In genomic region chr22:28679611-28680287, GRCh38 we compare ENCODE assay signal across 8 cellular contexts. TPM values are rescaled to one million over a fixed set of nuclear protein-coding genes. Genes with fewer than 3 reads are reported as not detected.
DNase-seq lines count a peak whose midpoint lies in the region; ATAC-seq and TF ChIP-seq lines count a peak whose summit lies in the region.
"Not testable (repeated sequence)": the region's sequence is repeated elsewhere in the genome, so short reads cannot be mapped to it uniquely, and the experiment has no call there.

Gene TTC28 (minus strand): TSS chr22:28679840. CDS start chr22:28679723, 117 bp downstream.

- not testable (repeated sequence) for H3K36me3 ChIP-seq in SK-N-SH (replicated peaks in 1 of 2; ENCODE audit: control insufficient read depth in 1 of 2, insufficient read depth in 2 of 2, low read length in 1 of 2); adipocyte (ENCODE audit: control insufficient read depth, insufficient read depth, low read length, severe bottlenecking); right lobe of liver

- H3K4me3 ChIP-seq in SK-N-SH (ENCODE audit: low read depth in 2 of 2, low read length in 1 of 2) (peak within 1 kb of the TSS; percentile 70 to 81), adipocyte (ENCODE audit: low read length) (peak within 1 kb of the TSS; percentile 92), fibroblast of mammary gland (ENCODE audit: control insufficient read depth, low read depth, low read length) (peak within 1 kb of the TSS; percentile 77), right lobe of liver (peak within 1 kb of the TSS; percentile 62 to 68 (median 64))

- peaks cover 12% of the 10 kb centered on the region for H4K20me1 ChIP-seq in SK-N-SH (ENCODE audit: insufficient read depth)

- DNase-seq in 8988T: peak; percentile 46
- peak; percentile 60 for DNase-seq in GM10266 (ENCODE audit: extremely low spot score)
- peak; percentile 69 to 80 (median 78) for DNase-seq in NCI-H1417 (lab: John Stamatoyannopoulos, UW)
- peak; percentile 92 for DNase-seq in SK-N-SH
- DNase-seq in adipocyte (ENCODE audit: low read depth): peak; percentile 92
- peak; percentile 57 for DNase-seq in fibroblast of mammary gland (ENCODE audit: low read depth)
- peak; percentile 80 to 84 (median 83) for DNase-seq in right lobe of liver
- peak; percentile 88 for DNase-seq in retina

- TF ChIP-seq CTCF in GM10266 (IDR thresholded peaks at IDR 0.05; ENCODE audit: control insufficient read depth, insufficient read depth, low read depth, missing control alignments); SK-N-SH (IDR thresholded peaks at IDR 0.05); fibroblast of mammary gland (conservative IDR thresholded peaks at IDR 0.05; ENCODE audit: control insufficient read depth, insufficient read depth, low read depth, low read length); right lobe of liver (IDR thresholded peaks at IDR 0.05): not testable (repeated sequence)

- CTCF ChIA-PET in SK-N-SH (lab: Yijun Ruan, JAX): interaction anchor here (0.6 to 1.8 kb wide), 2 partner anchors 79 to 214 kb away, joined by 3 to 5 read pairs; no protein-coding TSS in a partner anchor

- peak within 1 kb of the TSS; percentile 80 for H3K4me2 ChIP-seq in SK-N-SH

- POLR2A ChIA-PET in SK-N-SH (lab: Yijun Ruan, JAX): interaction anchor here (0.6 to 1.4 kb wide), 6 partner anchors 13 to 554 kb away, joined by 3 to 5 read pairs (median 3); partner anchors contain the start of genes CCDC117, CHEK2 and XBP1

- H3F3A ChIP-seq in SK-N-SH (replicated peaks; ENCODE audit: insufficient read depth): not testable (repeated sequence)

- not testable (repeated sequence) for TF ChIP-seq RAD21 in SK-N-SH (IDR thresholded peaks at IDR 0.05; ENCODE audit: low read length)

- TF ChIP-seq EP300 in SK-N-SH (IDR thresholded peaks at IDR 0.05; ENCODE audit: borderline replicate concordance in 1 of 2, low read depth in 1 of 2, low read length in 1 of 2): peak; percentile 67 to 92; a peak in 3 of 4 replicates

- peak within 1 kb of the TSS in 1 of 2 experiments; percentile 56; a peak in 1 of 4 replicates for H3K27ac ChIP-seq in SK-N-SH (ENCODE audit: low read depth in 2 of 2, low read length in 1 of 2)
- not testable (repeated sequence) for H3K27ac ChIP-seq in right lobe of liver

- H3K4me1 ChIP-seq in SK-N-SH (ENCODE audit: control insufficient read depth in 1 of 2, insufficient read depth in 2 of 2, low read depth in 1 of 2, low read length in 1 of 2); adipocyte (ENCODE audit: control insufficient read depth, insufficient read depth, low read length); right lobe of liver: not testable (repeated sequence)

- peak within 1 kb of the TSS; percentile 88 for H3K9ac ChIP-seq in SK-N-SH
- peak within 1 kb of the TSS; percentile 89 for H3K9ac ChIP-seq in adipocyte (ENCODE audit: low read length)

- not testable (repeated sequence) for H3K9me3 ChIP-seq in SK-N-SH; adipocyte (ENCODE audit: control insufficient read depth, low read length); right lobe of liver

- WGBS in SK-N-SH (ENCODE audit: low lambda C conversion rate): 3% methylated on average over 19 of the region's 101 CpGs
- 1% methylated on average over 41 of the region's 101 CpGs for WGBS in right lobe of liver (ENCODE audit: insufficient coverage, low coverage, low lambda C conversion rate, missing lambda C conversion rate)

- not testable (repeated sequence) for H3K27me3 ChIP-seq in SK-N-SH (ENCODE audit: insufficient read depth); adipocyte (replicated peaks; ENCODE audit: control insufficient read depth, insufficient read depth, low read length); right lobe of liver

- H3K79me2 ChIP-seq in SK-N-SH (ENCODE audit: insufficient read depth): peaks cover 30% of the 10 kb centered on the region

- peak within 1 kb of the TSS; percentile 98 for H2AFZ ChIP-seq in SK-N-SH (ENCODE audit: low read depth)

- intact Hi-C loops in right lobe of liver (cut with DNase I): not testable (repeated sequence)

- ATAC-seq in right lobe of liver: peak; percentile 40 to 59 (median 44)

- H3K9me2 ChIP-seq in SK-N-SH: not testable (repeated sequence)

- TF ChIP-seq POLR2A in right lobe of liver (IDR thresholded peaks at IDR 0.05): peak; percentile 33

TF ChIP-seq in SK-N-SH, 30 proteins besides CTCF, POLR2A, EP300 and RAD21:
- TF ChIP-seq MAX (IDR thresholded peaks at IDR 0.05; ENCODE audit: low read depth): peak; percentile 94
- TF ChIP-seq NRF1 (IDR thresholded peaks at IDR 0.05; ENCODE audit: low read depth, low read length): peak; percentile 67

RNA-seq across cellular contexts. Expression of gene TTC28, which starts in this region (rescaled TPM):
- polyA plus RNA-seq in SK-N-SH (2012; rRNA removed): 5.8 and 5.9 TPM in 2 replicates
- polyA plus RNA-seq in SK-N-SH (2012; cell fraction: cytosol; rRNA removed): 3.4 and 4.5 TPM in 2 replicates
- 17.0 and 28.9 TPM in 2 replicates for polyA plus RNA-seq in SK-N-SH (2012; cell fraction: nucleus; rRNA removed)
- 10 to 100 TPM in 5 of 6 experiments, 1 to 10 TPM in 1; 9.4 to 38.3 (median 15.0) TPM for total RNA-seq in right lobe of liver
